Comparison of ENCODE assay signal across 1 cellular context in the genomic region with DNA sequence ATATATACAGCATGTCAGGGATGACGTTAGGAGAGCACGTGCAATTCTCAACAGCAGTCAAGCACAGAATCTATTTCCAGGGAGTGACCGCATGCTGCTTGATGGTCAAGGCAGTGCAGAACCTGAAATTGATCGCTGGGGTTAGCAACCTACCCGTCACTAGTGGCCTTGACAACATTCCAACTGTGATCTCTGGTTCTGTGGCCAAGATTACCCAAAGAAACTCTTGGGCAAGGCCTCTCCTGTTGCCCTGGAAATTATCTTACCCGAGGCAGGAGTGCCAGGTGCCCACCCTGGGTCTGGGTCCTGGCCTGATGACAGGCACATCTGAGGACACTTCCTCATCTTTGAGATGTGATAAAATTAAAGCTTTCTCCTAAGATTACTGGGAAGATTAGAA.
TF ChIP-seq lines count a peak whose summit lies in the region.

No MANE protein-coding gene starts in this region.

TF ChIP-seq in GM12878, 131 proteins besides CTCF, POLR2A, EP300 and RAD21:
- TF ChIP-seq ZNF592 (IDR thresholded peaks at IDR 0.05) (no peak), ZBED1 (IDR thresholded peaks at IDR 0.05; ENCODE audit: borderline replicate concordance) (no peak), POLR2AphosphoS2 (IDR thresholded peaks at IDR 0.05; ENCODE audit: low read depth, low read length) (no peak), EED (IDR thresholded peaks at IDR 0.05; ENCODE audit: low read depth) (no peak), CBFB (IDR thresholded peaks at IDR 0.05; ENCODE audit: low read depth) (no peak), NR2C2 (IDR thresholded peaks at IDR 0.05; ENCODE audit: borderline replicate concordance, control insufficient read depth, insufficient read length, low read depth) (no peak), IRF3 (IDR thresholded peaks at IDR 0.05) (no peak), YBX1 (IDR thresholded peaks at IDR 0.05) (no peak), REST (IDR thresholded peaks at IDR 0.05; ENCODE audit: low read depth, low read length) (no peak), ASH2L (IDR thresholded peaks at IDR 0.05; ENCODE audit: borderline replicate concordance, low read depth) (no peak), TAF1 (IDR thresholded peaks at IDR 0.05; ENCODE audit: borderline replicate concordance, low read depth, low read length) (no peak), CBX5 (IDR thresholded peaks at IDR 0.05; ENCODE audit: low read depth) (no peak)
- TF ChIP-seq, protein P1, sequence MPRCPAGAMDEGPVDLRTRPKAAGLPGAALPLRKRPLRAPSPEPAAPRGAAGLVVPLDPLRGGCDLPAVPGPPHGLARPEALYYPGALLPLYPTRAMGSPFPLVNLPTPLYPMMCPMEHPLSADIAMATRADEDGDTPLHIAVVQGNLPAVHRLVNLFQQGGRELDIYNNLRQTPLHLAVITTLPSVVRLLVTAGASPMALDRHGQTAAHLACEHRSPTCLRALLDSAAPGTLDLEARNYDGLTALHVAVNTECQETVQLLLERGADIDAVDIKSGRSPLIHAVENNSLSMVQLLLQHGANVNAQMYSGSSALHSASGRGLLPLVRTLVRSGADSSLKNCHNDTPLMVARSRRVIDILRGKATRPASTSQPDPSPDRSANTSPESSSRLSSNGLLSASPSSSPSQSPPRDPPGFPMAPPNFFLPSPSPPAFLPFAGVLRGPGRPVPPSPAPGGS (IDR thresholded peaks at IDR 0.05; ENCODE audit: borderline replicate concordance, insufficient read depth, low read depth, low read length, poor library complexity, severe bottlenecking): no peak
- TF ChIP-seq, protein P2, sequence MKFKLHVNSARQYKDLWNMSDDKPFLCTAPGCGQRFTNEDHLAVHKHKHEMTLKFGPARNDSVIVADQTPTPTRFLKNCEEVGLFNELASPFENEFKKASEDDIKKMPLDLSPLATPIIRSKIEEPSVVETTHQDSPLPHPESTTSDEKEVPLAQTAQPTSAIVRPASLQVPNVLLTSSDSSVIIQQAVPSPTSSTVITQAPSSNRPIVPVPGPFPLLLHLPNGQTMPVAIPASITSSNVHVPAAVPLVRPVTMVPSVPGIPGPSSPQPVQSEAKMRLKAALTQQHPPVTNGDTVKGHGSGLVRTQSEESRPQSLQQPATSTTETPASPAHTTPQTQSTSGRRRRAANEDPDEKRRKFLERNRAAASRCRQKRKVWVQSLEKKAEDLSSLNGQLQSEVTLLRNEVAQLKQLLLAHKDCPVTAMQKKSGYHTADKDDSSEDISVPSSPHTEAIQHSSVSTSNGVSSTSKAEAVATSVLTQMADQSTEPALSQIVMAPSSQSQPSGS (IDR thresholded peaks at IDR 0.05; ENCODE audit: low read length): no peak
